In genomic region chr15:63503739-63504246, GRCh38 we compare ENCODE assay signal across 8 cellular contexts. TPM values are rescaled to one million over a fixed set of nuclear protein-coding genes. Genes with fewer than 3 reads are reported as not detected.
DNase-seq lines count a peak whose midpoint lies in the region; ATAC-seq and TF ChIP-seq lines count a peak whose summit lies in the region.

No MANE protein-coding gene starts in this region.

- H2BK15ac ChIP-seq in IMR-90 (ENCODE audit: low read depth, low read length): peak overlapping the region; percentile 65; the same call in 2 of the 3 replicates

- H3K9me3 Mint-ChIP-seq in Calu3 (ENCODE audit: low read depth, unreplicated experiment): no peaks in the 10 kb centered on the region

- DNase-seq in Calu3 (peak; percentile 66), IMR-90 (peak; percentile 93), WERI-Rb-1 (peak; percentile 61), caudate nucleus (lab: John Stamatoyannopoulos, UW) (peak in 42 of 61 donors; percentile 23 to 88 (median 66)), left lung (peak; percentile 75 to 88), OCI-M2 (lab: John Stamatoyannopoulos, UW; ENCODE audit: unreplicated experiment) (no peak)
- DNase-seq in stimulated activated CD4-positive, alpha-beta T cell treated with anti-CD3 and anti-CD28 coated beads, Interleukin-4, amount 100 ng/mL, for 48 hours (ENCODE audit: low read depth in 2 of 2): peak; percentile 72 to 84

- no peaks in the 10 kb centered on the region for H3K27me3 Mint-ChIP-seq in Calu3 (ENCODE audit: unreplicated experiment)

- WGBS in IMR-90 (ENCODE audit: extremely low coverage in 2 of 2, insufficient read length in 1 of 2), 2 experiments: 0% methylated on average over 22 of the region's 28 CpGs; no CpG with 5 or more reads in 1 of the 2 experiments

- intact Hi-C loops in Calu3 (cut with micrococcal nuclease; ENCODE audit: unreplicated experiment) (loop anchor here (2.0 kb wide), 1 partner anchor 37 kb away; no protein-coding TSS in a partner anchor), IMR-90 (cut with micrococcal nuclease) (loop anchor here (1.0 to 2.0 kb wide), 3 partner anchors 24 to 215 kb away; no protein-coding TSS in a partner anchor), left lung (cut with DNase I) (loop anchor here in 1 of 2 donors (10.0 kb wide), 1 partner anchor 91 kb away; the partner anchor contains the start of gene FBXL22)

- H3K9me3 ChIP-seq in IMR-90 (ENCODE audit: control insufficient read depth, insufficient read depth, low read length): no peaks in the 10 kb centered on the region
- no peaks in the 10 kb centered on the region for H3K9me3 ChIP-seq in WERI-Rb-1 (ENCODE audit: severe bottlenecking)
- no peaks in the 10 kb centered on the region for H3K9me3 ChIP-seq in left lung

- peaks cover 20% of the 10 kb centered on the region for H3K4me1 ChIP-seq in IMR-90 (ENCODE audit: control insufficient read depth, insufficient read depth, low read length)
- peaks cover 42 to 75% of the 10 kb centered on the region in 2 donors for H3K4me1 ChIP-seq in left lung

- H3K9me1 ChIP-seq in IMR-90 (ENCODE audit: insufficient read depth, low read length): peaks cover 18% of the 10 kb centered on the region

- TF ChIP-seq RAD21 in IMR-90 (IDR thresholded peaks at IDR 0.05; ENCODE audit: low read length): no peak

- H3K36me3 ChIP-seq in IMR-90 (ENCODE audit: control insufficient read depth, insufficient read depth, low read length) (no peaks in the 10 kb centered on the region), WERI-Rb-1 (peaks cover 8% of the 10 kb centered on the region; the same call in 1 of the 2 replicates), left lung (no peaks in the 10 kb centered on the region)

- H3K27ac ChIP-seq in IMR-90 (ENCODE audit: insufficient read depth, low read length): peak overlapping the region; percentile 91
- peak overlapping the region; percentile 91 for H3K27ac ChIP-seq in WERI-Rb-1
- H3K27ac ChIP-seq in caudate nucleus (ENCODE audit: low read depth, low read length): peak overlapping the region; percentile 83
- H3K27ac ChIP-seq in left lung: peak overlapping the region; percentile 99 to 100

- H3K4me1 Mint-ChIP-seq in Calu3 (ENCODE audit: low read depth, unreplicated experiment): peaks cover 71% of the 10 kb centered on the region

- in situ Hi-C loops in IMR-90 (cut with MboI; ENCODE audit: low sequenced_read_pairs): no loop called here

- peaks cover 31% of the 10 kb centered on the region; the same call in 1 of the 2 replicates for H4K20me1 ChIP-seq in IMR-90 (ENCODE audit: insufficient read depth, low read length)

- H3K14ac ChIP-seq in IMR-90 (replicated peaks; ENCODE audit: low read depth, low read length): peak overlapping the region; percentile 95

- H3K4me3 ChIP-seq in IMR-90 (ENCODE audit: insufficient read depth, low read depth, low read length): peak overlapping the region; percentile 43
- H3K4me3 ChIP-seq in WERI-Rb-1 (ENCODE audit: low read depth, low read length): peak overlapping the region; percentile 66
- peak overlapping the region; percentile 54 to 89 for H3K4me3 ChIP-seq in left lung

- H4K8ac ChIP-seq in IMR-90 (ENCODE audit: low read depth in 2 of 2, low read length in 2 of 2): peak overlapping the region; percentile 78 to 88

- H3K56ac ChIP-seq in IMR-90 (ENCODE audit: extremely low read depth, insufficient read depth, low read length): peak overlapping the region; percentile 86

- peak overlapping the region; percentile 88 for H3K4me3 Mint-ChIP-seq in Calu3 (ENCODE audit: low read depth, unreplicated experiment)

- peak overlapping the region; percentile 99 for H2AK9ac ChIP-seq in IMR-90 (replicated peaks; ENCODE audit: low read depth, low read length, poor library complexity)

- peak overlapping the region; percentile 74 for H3K9ac ChIP-seq in IMR-90 (ENCODE audit: low read depth, low read length)

- H2AFZ ChIP-seq in IMR-90 (replicated peaks; ENCODE audit: low read length, poor library complexity): peak overlapping the region; percentile 94

- H4K91ac ChIP-seq in IMR-90 (ENCODE audit: insufficient read depth, low read depth, low read length): peak overlapping the region; percentile 83

- H4K5ac ChIP-seq in IMR-90 (ENCODE audit: low read depth, low read length): peak overlapping the region; percentile 94

- peaks cover 49% of the 10 kb centered on the region for H3K36me3 Mint-ChIP-seq in Calu3 (ENCODE audit: insufficient read depth, unreplicated experiment)

- POLR2A ChIA-PET in IMR-90 (lab: Charles Lee; ENCODE audit: unreplicated experiment): interaction anchor here (0.6 kb wide), 4 partner anchors 38 to 261 kb away, joined by 3 to 7 read pairs (median 5); no protein-coding TSS in a partner anchor

- H2BK20ac ChIP-seq in IMR-90 (ENCODE audit: low read depth, low read length): peak overlapping the region; percentile 78

- peak overlapping the region; percentile 97 for H3K27ac Mint-ChIP-seq in Calu3 (ENCODE audit: unreplicated experiment)

- CTCF ChIA-PET in Calu3 (lab: Charles Lee): interaction anchor here (0.6 to 3.9 kb wide), 9 partner anchors 14 to 114 kb away, joined by 3 to 30 read pairs (median 6); no protein-coding TSS in a partner anchor
- CTCF ChIA-PET in IMR-90 (lab: Yijun Ruan, JAX): interaction anchor here (0.6 to 1.7 kb wide), 3 partner anchors 26 to 37 kb away, joined by 3 to 6 read pairs (median 4); no protein-coding TSS in a partner anchor

- H3K23ac ChIP-seq in IMR-90 (ENCODE audit: low read depth, low read length): peak overlapping the region; percentile 97

- dilution Hi-C loops in IMR-90 (cut with HindIII; ENCODE audit: low sequenced_read_pairs, unreplicated experiment): no loop called here

- H3K79me1 ChIP-seq in IMR-90 (ENCODE audit: low read depth in 1 of 2, low read length in 2 of 2): peaks cover 4 to 42% of the 10 kb centered on the region in 2 experiments; a peak in 3 of 4 replicates

- H3K18ac ChIP-seq in IMR-90 (ENCODE audit: low read depth, low read length): peak overlapping the region; percentile 93

- H3K27me3 ChIP-seq in IMR-90 (ENCODE audit: control insufficient read depth, insufficient read depth, low read length): no peaks in the 10 kb centered on the region
- no peaks in the 10 kb centered on the region for H3K27me3 ChIP-seq in WERI-Rb-1 (ENCODE audit: insufficient read depth, low read depth, severe bottlenecking)
- H3K27me3 ChIP-seq in left lung: no peaks in the 10 kb centered on the region

- peak overlapping the region; percentile 97 for H3K4ac ChIP-seq in IMR-90 (ENCODE audit: low read depth, low read length)

- BruUV-seq in Calu3 (replicated peaks; lab: Mats Ljungman, UMichigan): TSS peak; percentile 89
- BruUV-seq in IMR-90 (replicated peaks; lab: Mats Ljungman, UMichigan): no TSS peak

- TF ChIP-seq CTCF in Calu3 (IDR thresholded peaks at IDR 0.05; ENCODE audit: unreplicated experiment) (no peak), IMR-90 (conservative IDR thresholded peaks at IDR 0.05; ENCODE audit: low read depth, low read length) (no peak), WERI-Rb-1 (IDR thresholded peaks at IDR 0.05; ENCODE audit: low read depth, low read length) (no peak), left lung (IDR thresholded peaks at IDR 0.05) (no peak)

- peak overlapping the region; percentile 89 for H3K4me2 ChIP-seq in IMR-90 (ENCODE audit: low read depth, low read length)

- H2BK120ac ChIP-seq in IMR-90 (ENCODE audit: low read depth, low read length): peak overlapping the region; percentile 92

- peak; percentile 26 for ATAC-seq in GM21515 (IDR thresholded peaks at IDR 0.05; ENCODE audit: unreplicated experiment)
- peak; percentile 15 for ATAC-seq in IMR-90 (ENCODE audit: low read depth)
- peak; percentile 31 for ATAC-seq in left lung

- peak; percentile 85 for TF ChIP-seq POLR2A in IMR-90 (IDR thresholded peaks at IDR 0.05; ENCODE audit: low read depth, low read length)

- H2BK5ac ChIP-seq in IMR-90 (ENCODE audit: low read depth, low read length, poor library complexity, severe bottlenecking): peak overlapping the region; percentile 97

- H2AK5ac ChIP-seq in IMR-90 (ENCODE audit: low read depth, low read length): peak overlapping the region; percentile 73

TF ChIP-seq in IMR-90, 13 proteins besides CTCF, POLR2A, EP300 and RAD21 (continues in another document):
- TF ChIP-seq CHD1 (IDR thresholded peaks at IDR 0.05; ENCODE audit: low read depth, low read length): no peak
- TF ChIP-seq SMC3 (IDR thresholded peaks at IDR 0.05; ENCODE audit: low read depth, low read length): no peak
- TF ChIP-seq RFX5 (IDR thresholded peaks at IDR 0.05; ENCODE audit: low read depth, low read length): no peak
- no peak for TF ChIP-seq CEBPB (IDR thresholded peaks at IDR 0.05; ENCODE audit: low read depth, low read length)
- no peak for TF ChIP-seq MAFK (IDR thresholded peaks at IDR 0.05; ENCODE audit: low read depth, low read length)
- TF ChIP-seq BHLHE40 (IDR thresholded peaks at IDR 0.05; ENCODE audit: low read depth, low read length): peak; percentile 67
- TF ChIP-seq FOS (IDR thresholded peaks at IDR 0.05; ENCODE audit: low read depth, low read length): peak; percentile 88
- TF ChIP-seq NFE2L2 (IDR thresholded peaks at IDR 0.05; ENCODE audit: low read depth, low read length): peak; percentile 54; the same call in 1 of the 2 replicates
- no peak for TF ChIP-seq RCOR1 (IDR thresholded peaks at IDR 0.05; ENCODE audit: insufficient replicate concordance, low read length)
- TF ChIP-seq ELK1 (IDR thresholded peaks at IDR 0.05; ENCODE audit: borderline replicate concordance, low read depth, low read length): no peak
- peak; percentile 77 for TF ChIP-seq USF2 (IDR thresholded peaks at IDR 0.05; ENCODE audit: low read depth, low read length)

RNA-seq across cellular contexts. Expression of gene USP3, which starts 0.6 kb away (rescaled TPM):
- 70.7 and 80.8 TPM in 2 replicates for total RNA-seq in Calu3 (2022)
- total RNA-seq in IMR-90 (2012; rRNA removed): 46.7 and 52.3 TPM in 2 replicates
- polyA plus RNA-seq in IMR-90 (2012; rRNA removed): 13.7 and 17.3 TPM in 2 replicates
- 6.2 and 15.2 TPM in 2 replicates for polyA plus RNA-seq in IMR-90 (2012; cell fraction: cytosol; rRNA removed)
- 23.8 and 84.1 TPM in 2 replicates for polyA plus RNA-seq in IMR-90 (2012; cell fraction: nucleus; rRNA removed; ENCODE audit: low replicate concordance)
- total RNA-seq in left lung: 10 to 100 TPM; 53.5 to 80.7 TPM
